In the genomic region with DNA sequence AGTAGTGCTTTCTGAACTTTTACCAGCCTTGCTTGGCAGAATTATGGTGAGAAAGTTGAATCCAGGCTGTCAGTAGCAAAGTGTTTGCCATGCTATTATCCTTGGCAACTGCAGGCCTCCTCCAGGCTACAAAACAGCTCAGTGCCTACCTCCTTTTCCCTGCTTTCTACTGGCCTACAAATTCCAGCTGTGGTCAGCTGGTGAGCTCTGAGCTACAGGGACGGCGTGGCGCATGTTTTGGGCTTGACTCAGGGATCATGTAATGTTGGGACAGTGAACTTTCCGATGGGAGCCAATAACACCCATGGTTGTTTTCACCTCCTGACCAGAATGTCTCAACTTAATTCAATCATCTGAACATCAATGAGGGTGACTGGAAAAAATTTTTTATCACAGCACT, we compare ENCODE assay signal across 11 cellular contexts.
DNase-seq lines count a peak whose midpoint lies in the region; ATAC-seq and TF ChIP-seq lines count a peak whose summit lies in the region.
"Had no signal": no experiment of that assay in that cellular context is flagged by ENCODE, and none has a peak within 500 bp of the region (broad histone marks: within the 10 kb centered on the region; RNA-seq: fewer than 3 reads in every experiment).

No MANE protein-coding gene starts in this region.

- CTCF ChIA-PET in Caco-2 (lab: Charles Lee): no interaction called here

- no peaks in the 10 kb centered on the region for H3K36me3 Mint-ChIP-seq in Caco-2 (ENCODE audit: insufficient read depth, unreplicated experiment)
- H3K36me3 Mint-ChIP-seq in activated T-cell treated with anti-CD3 and anti-CD28 coated beads, Interleukin-2, amount 50 U/mL, for 72 hours (ENCODE audit: insufficient read depth in 2 of 2): no peaks in the 10 kb centered on the region
- H3K36me3 Mint-ChIP-seq: CD8-positive, alpha-beta memory T cell had no signal

- BruUV-seq in Caco-2 (replicated peaks; lab: Mats Ljungman, UMichigan): no TSS peak

- no peak overlapping the region for H3K9ac ChIP-seq in colonic mucosa (ENCODE audit: low read depth in 2 of 2, low read length in 2 of 2)

- H3K4me3 ChIP-seq in Caco-2 (ENCODE audit: low read depth, low read length): no peak overlapping the region
- no peak overlapping the region for H3K4me3 ChIP-seq in fibroblast of villous mesenchyme (ENCODE audit: low read depth, low read length)
- H3K4me3 ChIP-seq in colonic mucosa: no peak overlapping the region
- H3K4me3 ChIP-seq: PC-9 had no signal

- H3K27ac Mint-ChIP-seq in Caco-2 (ENCODE audit: unreplicated experiment): peak overlapping the region; percentile 33
- no peak overlapping the region for H3K27ac Mint-ChIP-seq in activated T-cell treated with anti-CD3 and anti-CD28 coated beads, Interleukin-2, amount 50 U/mL, for 72 hours
- H3K27ac Mint-ChIP-seq: CD8-positive, alpha-beta memory T cell had no signal

- peaks cover 17% of the 10 kb centered on the region for H3K4me1 Mint-ChIP-seq in Caco-2 (ENCODE audit: low read depth, unreplicated experiment)
- no peaks in the 10 kb centered on the region for H3K4me1 Mint-ChIP-seq in activated T-cell treated with anti-CD3 and anti-CD28 coated beads, Interleukin-2, amount 50 U/mL, for 72 hours (ENCODE audit: low read depth)
- H3K4me1 Mint-ChIP-seq: CD8-positive, alpha-beta memory T cell had no signal

- ATAC-seq in stimulated activated naive CD8-positive, alpha-beta T cell treated with anti-CD3 and anti-CD28 coated beads, Interleukin-15, Interleukin-2, amounts not matched to agents 100 U/mL and 50 U/mL, for 24 hours: no peak
- ATAC-seq in activated T-cell treated with anti-CD3 and anti-CD28 coated beads, Interleukin-2, amount 50 U/mL, for 72 hours (replicated peaks in 1 of 2): no peak

- POLR2A ChIA-PET in Caco-2 (lab: Charles Lee): no interaction called here

- no peak overlapping the region for H3K4me3 Mint-ChIP-seq in Caco-2 (ENCODE audit: unreplicated experiment)
- H3K4me3 Mint-ChIP-seq in activated T-cell treated with anti-CD3 and anti-CD28 coated beads, Interleukin-2, amount 50 U/mL, for 72 hours: no peak overlapping the region
- H3K4me3 Mint-ChIP-seq: CD8-positive, alpha-beta memory T cell had no signal

- H3K4me1 ChIP-seq in Caco-2 (peaks cover 31% of the 10 kb centered on the region), colonic mucosa (no peaks in the 10 kb centered on the region)

- TF ChIP-seq CTCF in Caco-2 (IDR thresholded peaks at IDR 0.05; ENCODE audit: insufficient read depth in 1 of 2, low read depth in 1 of 2, low read length in 1 of 2, severe bottlenecking in 1 of 2, unreplicated experiment in 1 of 2) (no peak), fibroblast of villous mesenchyme (IDR thresholded peaks at IDR 0.05; ENCODE audit: insufficient read depth, low read depth, low read length) (no peak), colonic mucosa (IDR thresholded peaks at IDR 0.05) (no peak)

- H3K9me3 Mint-ChIP-seq in Caco-2 (ENCODE audit: unreplicated experiment): peaks cover 19% of the 10 kb centered on the region
- H3K9me3 Mint-ChIP-seq in activated T-cell treated with anti-CD3 and anti-CD28 coated beads, Interleukin-2, amount 50 U/mL, for 72 hours: peaks cover 4% of the 10 kb centered on the region in 2 donors

- H3K27me3 ChIP-seq in Caco-2 (replicated peaks; ENCODE audit: control insufficient read depth, insufficient read depth, low read length): no peaks in the 10 kb centered on the region
- H3K27me3 ChIP-seq in colonic mucosa: no peaks in the 10 kb centered on the region

- H3K27ac ChIP-seq in colonic mucosa: no peak overlapping the region
- H3K27ac ChIP-seq: PC-9 had no signal

- intact Hi-C loops in Caco-2 (cut with micrococcal nuclease; ENCODE audit: unreplicated experiment): loop anchor here (5.0 kb wide), 1 partner anchor 116 kb away; no protein-coding TSS in a partner anchor
- intact Hi-C loops in posterior vena cava (cut with DNase I): loop anchor here in 1 of 2 donors (10.0 kb wide), 1 partner anchor 458 kb away; a partner anchor contains a TSS
- intact Hi-C loops in colonic mucosa (cut with DNase I): no loop called here

- no peaks in the 10 kb centered on the region for H3K27me3 Mint-ChIP-seq in Caco-2 (ENCODE audit: insufficient read depth, unreplicated experiment)
- H3K27me3 Mint-ChIP-seq in activated T-cell treated with anti-CD3 and anti-CD28 coated beads, Interleukin-2, amount 50 U/mL, for 72 hours (ENCODE audit: low read depth): no peaks in the 10 kb centered on the region
- H3K27me3 Mint-ChIP-seq: CD8-positive, alpha-beta memory T cell had no signal

- H3K36me3 ChIP-seq in Caco-2 (ENCODE audit: control insufficient read depth, insufficient read depth, low read length) (no peaks in the 10 kb centered on the region), colonic mucosa (no peaks in the 10 kb centered on the region)

- H3K9me3 ChIP-seq in Caco-2 (0 out of 2 replicates have a peak, but pooled peaks cover 3% of the 10 kb centered on the region), colonic mucosa (no peaks in the 10 kb centered on the region)

- DNase-seq in Caco-2: no peak
- peak; percentile 73 for DNase-seq in T1000 (lab: John Stamatoyannopoulos, UW)
- DNase-seq in fibroblast of villous mesenchyme (ENCODE audit: low read depth): peak; percentile 95
- peak; percentile 92 for DNase-seq in posterior vena cava (ENCODE audit: low spot score)
- no peak for DNase-seq in colonic mucosa
- no peak for DNase-seq in NCI-H1436 (lab: John Stamatoyannopoulos, UW)
- DNase-seq in stimulated activated naive CD8-positive, alpha-beta T cell treated with anti-CD3 and anti-CD28 coated beads, Interleukin-15, Interleukin-2, amounts not matched to agents 100 U/mL and 50 U/mL, for 24 hours: no peak
- no peak for DNase-seq in activated T-cell treated with anti-CD3 and anti-CD28 coated beads, Interleukin-2, amount 50 U/mL, for 72 hours
- DNase-seq: CD8-positive, alpha-beta memory T cell; Karpas-422; PC-9 had no signal

Comparison
In these comparisons a context has a peak if more than half of its experiments do, and no peak if none do; other contexts are left out.
1. DNase-seq: peak in T1000 (single experiment), fibroblast of villous mesenchyme (single experiment) and posterior vena cava (single experiment); none in Caco-2 (0 of 2), colonic mucosa (single experiment), NCI-H1436 (single experiment), stimulated activated naive CD8-positive, alpha-beta T cell treated with anti-CD3 and anti-CD28 coated beads, Interleukin-15, Interleukin-2, amounts not matched to agents 100 U/mL and 50 U/mL, for 24 hours (single experiment) and activated T-cell treated with anti-CD3 and anti-CD28 coated beads, Interleukin-2, amount 50 U/mL, for 72 hours (0 of 2).